9 cellular contexts compared by ENCODE assay signal in the genomic region with DNA sequence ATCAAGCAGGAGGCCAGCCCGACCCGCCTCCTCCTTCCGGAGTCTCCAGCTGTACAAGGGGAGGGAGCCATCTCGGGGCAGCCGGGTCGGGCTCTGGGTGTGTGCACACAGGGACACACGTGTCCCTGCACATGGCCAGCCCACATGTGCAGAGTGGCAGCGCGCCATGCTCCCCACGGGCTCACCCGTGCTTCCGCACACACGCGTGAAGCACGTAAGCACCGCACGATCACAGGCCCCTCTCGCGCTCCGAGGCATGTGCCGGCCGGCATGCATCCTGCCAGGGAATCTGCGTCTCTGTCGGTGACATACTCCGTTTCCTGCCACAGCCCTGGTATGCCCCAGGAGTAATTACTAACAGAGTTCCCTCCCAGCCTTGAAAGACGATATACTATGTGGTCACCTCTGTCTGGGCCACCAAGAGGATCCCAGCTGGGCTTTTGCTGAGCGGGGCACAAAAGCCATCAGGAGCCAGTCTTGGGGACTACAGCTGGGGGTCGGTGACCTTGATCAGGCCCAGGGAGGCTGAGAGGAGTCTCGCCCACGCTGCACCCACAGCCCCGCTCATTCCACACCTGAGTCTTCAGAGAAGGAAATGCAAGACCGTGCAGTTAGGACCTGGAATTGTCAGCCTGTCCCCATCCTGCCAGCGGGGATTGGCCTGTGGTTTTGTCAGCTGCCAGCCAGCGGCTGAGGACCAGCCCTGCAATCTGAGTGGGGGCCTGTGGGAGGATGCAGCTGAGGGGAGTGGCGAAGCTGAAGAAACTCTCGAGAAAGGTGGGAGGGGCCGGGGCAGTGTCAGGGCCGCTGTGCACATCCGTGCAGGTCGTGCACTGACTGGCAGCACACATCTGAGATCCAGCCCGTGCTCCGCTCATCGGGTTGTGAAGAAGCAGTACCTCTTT. TPM values are rescaled to one million over a fixed set of nuclear protein-coding genes. Genes with fewer than 3 reads are reported as not detected.
DNase-seq lines count a peak whose midpoint lies in the region; ATAC-seq, FAIRE-seq and TF ChIP-seq lines count a peak whose summit lies in the region.
"Had no signal": no experiment of that assay in that cellular context is flagged by ENCODE, and none has a peak within 500 bp of the region (broad histone marks: within the 10 kb centered on the region; RNA-seq: fewer than 3 reads in every experiment).

No MANE protein-coding gene starts in this region.

- no peak for TF ChIP-seq RAD21 in K562 (CRISPR knock-in tag; conservative IDR thresholded peaks at IDR 0.05 in 1 of 2, IDR thresholded peaks at IDR 0.05 in 1 of 2)

- CTCF ChIA-PET in K562 (lab: Yijun Ruan, JAX; ENCODE audit: low intra/inter-chr PET ratio), result no interaction called here

- H3K36me3 ChIP-seq in HUES48 (ENCODE audit: control insufficient read depth, insufficient read depth, low read length), result no peaks in the 10 kb centered on the region
- H3K36me3 ChIP-seq in K562 (ENCODE audit: control insufficient read depth, insufficient read depth, low read length), result no peaks in the 10 kb centered on the region
- no peaks in the 10 kb centered on the region for H3K36me3 ChIP-seq in mesodermal cell (ENCODE audit: control insufficient read depth, insufficient read depth, low read length)
- no peaks in the 10 kb centered on the region for H3K36me3 ChIP-seq in vagina
- no peaks in the 10 kb centered on the region for H3K36me3 ChIP-seq in HAP-1 (replicated peaks)

- H2AFZ ChIP-seq in K562 (ENCODE audit: low read depth, low read length), result no peak overlapping the region

- H3K27me3 ChIP-seq in HUES48 (ENCODE audit: control insufficient read depth, insufficient read depth, low read length) (no peaks in the 10 kb centered on the region), K562 (ENCODE audit: control insufficient read depth in 2 of 2, insufficient read depth in 2 of 2, low read length in 2 of 2) (peaks cover 2 to 52% of the 10 kb centered on the region in 2 experiments; a peak in 2 of 5 replicates), vagina (no peaks in the 10 kb centered on the region), HAP-1 (ENCODE audit: low read depth) (no peaks in the 10 kb centered on the region)

- H4K20me1 ChIP-seq in K562 (replicated peaks; ENCODE audit: control insufficient read depth, insufficient read depth, low read length), result no peaks in the 10 kb centered on the region

- POLR2A ChIA-PET in K562 (lab: Yijun Ruan, JAX), result interaction anchor here (0.6 to 1.6 kb wide), 3 partner anchors 10 to 12 kb away, joined by 3 to 8 read pairs (median 3); no protein-coding TSS in a partner anchor

- TF ChIP-seq POLR2A in K562 (conservative IDR thresholded peaks at IDR 0.05) (no peak), vagina (IDR thresholded peaks at IDR 0.05) (no peak)

- in situ Hi-C loops in GM13976 (cut with MboI; ENCODE audit: low sequenced_read_pairs, unreplicated experiment), result no loop called here
- in situ Hi-C loops in K562 (cut with MboI), result no loop called here
- in situ Hi-C loops in HAP-1 (cut with MboI; ENCODE audit: low sequenced_read_pairs), result no loop called here

- DNase-seq in GM13976 (ENCODE audit: low spot score) (peak; percentile 62), T-helper 9 cell (peak; percentile 76), K562 (ENCODE audit: extremely low read depth in 1 of 4, low spot score in 3 of 4) (peak in 3 of 4 experiments; percentile 38 to 67 (median 62)), vagina (ENCODE audit: extremely low spot score in 2 of 2) (no peak), HAP-1 (ENCODE audit: low spot score in 2 of 2) (no peak)

- no peaks in the 10 kb centered on the region for H3K9me1 ChIP-seq in K562 (ENCODE audit: control insufficient read depth, insufficient read depth, low read length)

- no peak for TF ChIP-seq EP300 in K562 (IDR thresholded peaks at IDR 0.05; ENCODE audit: low read length)

- BruUV-seq in K562 (replicated peaks; lab: Mats Ljungman, UMichigan), result no TSS peak

- intact Hi-C loops in K562 (cut with micrococcal nuclease), result no loop called here
- intact Hi-C loops in vagina (cut with DNase I), result no loop called here

- H3K9ac ChIP-seq in HUES48 (ENCODE audit: low read depth, low read length) (no peak overlapping the region), K562 (ENCODE audit: insufficient read depth in 1 of 2, low read depth in 2 of 2, low read length in 2 of 2) (peak overlapping the region in 1 of 2 experiments; percentile 68; a peak in 2 of 4 replicates)

- peak; percentile 12 for ATAC-seq in K562
- no peak for ATAC-seq in GM19452 (IDR thresholded peaks at IDR 0.05; ENCODE audit: unreplicated experiment)

- no peaks in the 10 kb centered on the region for H3K9me3 ChIP-seq in HUES48 (ENCODE audit: control insufficient read depth, insufficient read depth, low read length)
- no peaks in the 10 kb centered on the region for H3K9me3 ChIP-seq in K562 (replicated peaks; ENCODE audit: control insufficient read depth, insufficient read depth, low read depth, low read length)
- H3K9me3 ChIP-seq in mesodermal cell (ENCODE audit: control insufficient read depth, low read length), result no peaks in the 10 kb centered on the region
- H3K9me3 ChIP-seq in vagina, result no peaks in the 10 kb centered on the region
- no peaks in the 10 kb centered on the region for H3K9me3 ChIP-seq in HAP-1

- no peak overlapping the region for H3K4me2 ChIP-seq in K562 (ENCODE audit: insufficient read depth, low read length)

- no peaks in the 10 kb centered on the region; the same call in 1 of the 2 replicates for H3K4me1 ChIP-seq in HUES48 (ENCODE audit: control insufficient read depth, insufficient read depth, low read length)
- H3K4me1 ChIP-seq in K562 (replicated peaks in 1 of 2; ENCODE audit: control insufficient read depth in 2 of 2, insufficient read depth in 2 of 2, low read length in 2 of 2), result peaks cover 4 to 70% of the 10 kb centered on the region in 2 experiments; a peak in 4 of 5 replicates
- H3K4me1 ChIP-seq in mesodermal cell (ENCODE audit: control insufficient read depth, insufficient read depth, low read length, poor library complexity, severe bottlenecking), result peaks cover 31% of the 10 kb centered on the region
- peaks cover 55% of the 10 kb centered on the region for H3K4me1 ChIP-seq in vagina
- no peaks in the 10 kb centered on the region for H3K4me1 ChIP-seq in HAP-1

- H3K4me3 ChIP-seq in HUES48 (ENCODE audit: low read depth, low read length), result no peak overlapping the region
- H3K4me3 ChIP-seq in K562, result no peak overlapping the region
- no peak overlapping the region for H3K4me3 ChIP-seq in mesodermal cell (ENCODE audit: extremely low read depth, insufficient read depth, low read length, poor library complexity, severe bottlenecking)
- no peak overlapping the region for H3K4me3 ChIP-seq in vagina
- H3K4me3 ChIP-seq in HAP-1, result no peak overlapping the region
- H3K4me3 ChIP-seq: SK-N-MC had no signal

- TF ChIP-seq CTCF in GM13976 (IDR thresholded peaks at IDR 0.05; ENCODE audit: borderline replicate concordance, control extremely low read depth, extremely low read depth, insufficient read depth, missing control alignments), result no peak
- no peak for TF ChIP-seq CTCF in K562 (IDR thresholded peaks at IDR 0.05 in 2 of 3, conservative IDR thresholded peaks at IDR 0.05 in 1 of 3; ENCODE audit: insufficient read depth in 2 of 3, low read depth in 1 of 3, low read length in 3 of 3)
- TF ChIP-seq CTCF in vagina (IDR thresholded peaks at IDR 0.05), result no peak

- peak overlapping the region; percentile 12 for H3K27ac ChIP-seq in HUES48 (ENCODE audit: low read depth, low read length)
- H3K27ac ChIP-seq in K562 (ENCODE audit: extremely low read depth, low read depth, low read length), result no peak overlapping the region
- peak overlapping the region; percentile 49 for H3K27ac ChIP-seq in mesodermal cell (ENCODE audit: low read depth, low read length, severe bottlenecking)
- H3K27ac ChIP-seq in vagina, result peak overlapping the region; percentile 44
- H3K27ac ChIP-seq: SK-N-MC had no signal

- H3K79me2 ChIP-seq in K562 (ENCODE audit: control insufficient read depth, insufficient read depth, low read length), result no peaks in the 10 kb centered on the region

- FAIRE-seq in K562 (lab: Jason Lieb, UNC), result no peak

- 36% methylated on average over 40 of the region's 43 CpGs for WGBS in K562 (ENCODE audit: insufficient coverage, low coverage, missing lambda C conversion rate)
- WGBS in mesodermal cell (ENCODE audit: insufficient coverage in 2 of 2), 2 experiments, result 86 to 87% methylated on average over 42 to 43 of the region's 43 CpGs

RNA-seq across cellular contexts. Expression of gene LFNG, which starts 11.0 kb away (rescaled TPM):
- total RNA-seq in K562 (2011; cell fraction: chromatin; rRNA removed; ENCODE audit: low replicate concordance), result 0.76 and 4.3 TPM in 2 replicates
- 3.6 and 4.7 TPM in 2 replicates for total RNA-seq in K562 (2011; cell fraction: nucleolus; rRNA removed)
- total RNA-seq in K562 (2011; cell fraction: nucleoplasm; rRNA removed), result 2.0 and 2.1 TPM in 2 replicates
- total RNA-seq in K562 (2014; rRNA removed), result 0.49 and 0.73 TPM in 2 replicates
- 0.18 and 0.22 TPM in 2 replicates for total RNA-seq in K562 (2014; rRNA removed; fragmentation: Illumina TruSeq; extraction: Trizol)
- total RNA-seq in K562 (2015; rRNA removed; fragmentation: Illumina TruSeq; extraction: Trizol), result 0.25 and 0.30 TPM in 2 replicates
- total RNA-seq in K562 (2021), result 0.81 and 0.89 TPM in 2 replicates
- polyA plus RNA-seq in K562 (2011; rRNA removed), result 0.86 and 1.2 TPM in 2 replicates
- polyA plus RNA-seq in K562 (2011; cell fraction: cytosol; rRNA removed), result 1.4 and 2.5 TPM in 2 replicates
- polyA plus RNA-seq in K562 (2011; cell fraction: nucleus; rRNA removed), result 4.7 and 6.5 TPM in 2 replicates
- 0.43 and 0.47 TPM in 2 replicates for polyA plus RNA-seq in K562 (2012)
- polyA plus RNA-seq in K562 (2014; fragmentation: Illumina TruSeq; extraction: Trizol), result 0.24 and 0.39 TPM in 2 replicates
- polyA plus RNA-seq in K562 (2014; fragmentation: Nextera tagmentation; extraction: Ambion mirVana), result under 1 TPM in 1 of 2 experiments, not detected in 1; 0.03 TPM
- 0.25 and 0.28 TPM in 2 replicates for polyA plus RNA-seq in K562 (2014; rRNA removed)
- polyA minus RNA-seq in K562 (2011; rRNA and poly(A)+ RNA removed), result 0.45 and 0.49 TPM in 2 replicates
- polyA minus RNA-seq in K562 (2011; cell fraction: cytosol; rRNA and poly(A)+ RNA removed), result 0.91 and 1.0 TPM in 2 replicates
- polyA minus RNA-seq in K562 (2011; cell fraction: nucleus; rRNA and poly(A)+ RNA removed), result 3.6 and 3.8 TPM in 2 replicates
- polyA plus RNA-seq in mesodermal cell (2013, experiment 1 of 2), result 20.5 TPM
- 13.8 TPM for polyA plus RNA-seq in mesodermal cell (2013, experiment 2 of 2)
- total RNA-seq in vagina, result 36.8 TPM

RNA-seq across cellular contexts. Expression of gene GRIFIN, which starts 32.4 kb away (rescaled TPM):
- total RNA-seq in K562 (2011; cell fraction: chromatin; rRNA removed; ENCODE audit: low replicate concordance), result not detected in 2 replicates
- total RNA-seq in K562 (2011; cell fraction: nucleolus; rRNA removed), result not detected in 2 replicates
- not detected in 2 replicates for total RNA-seq in K562 (2011; cell fraction: nucleoplasm; rRNA removed)
- total RNA-seq in K562 (2014; rRNA removed), result not detected in 2 replicates
- total RNA-seq in K562 (2014; rRNA removed; fragmentation: Illumina TruSeq; extraction: Trizol), result not detected in 2 replicates
- not detected in 2 replicates for total RNA-seq in K562 (2015; rRNA removed; fragmentation: Illumina TruSeq; extraction: Trizol)
- total RNA-seq in K562 (2021), result not detected in 2 replicates
- polyA plus RNA-seq in K562 (2011; rRNA removed), result not detected in 2 replicates
- polyA plus RNA-seq in K562 (2011; cell fraction: cytosol; rRNA removed), result not detected in 2 replicates
- not detected in 2 replicates for polyA plus RNA-seq in K562 (2011; cell fraction: nucleus; rRNA removed)
- polyA plus RNA-seq in K562 (2012), result not detected in 2 replicates
- not detected in 2 replicates for polyA plus RNA-seq in K562 (2014; fragmentation: Illumina TruSeq; extraction: Trizol)
- not detected for polyA plus RNA-seq in K562 (2014; fragmentation: Nextera tagmentation; extraction: Ambion mirVana)
- polyA plus RNA-seq in K562 (2014; rRNA removed), result not detected in 2 replicates
- polyA minus RNA-seq in K562 (2011; rRNA and poly(A)+ RNA removed), result not detected in 2 replicates
- not detected in 2 replicates for polyA minus RNA-seq in K562 (2011; cell fraction: cytosol; rRNA and poly(A)+ RNA removed)
- not detected in 2 replicates for polyA minus RNA-seq in K562 (2011; cell fraction: nucleus; rRNA and poly(A)+ RNA removed)
- not detected for polyA plus RNA-seq in mesodermal cell (2013, experiment 1 of 2)
- not detected for polyA plus RNA-seq in mesodermal cell (2013, experiment 2 of 2)
- not detected for total RNA-seq in vagina

RNA-seq across cellular contexts. Expression of gene BRAT1, which starts 46.7 kb away (rescaled TPM):
- total RNA-seq in K562 (2011; cell fraction: chromatin; rRNA removed; ENCODE audit: low replicate concordance), result 18.7 and 76.7 TPM in 2 replicates
- 75.9 and 80.0 TPM in 2 replicates for total RNA-seq in K562 (2011; cell fraction: nucleolus; rRNA removed)
- 35.8 and 37.1 TPM in 2 replicates for total RNA-seq in K562 (2011; cell fraction: nucleoplasm; rRNA removed)
- total RNA-seq in K562 (2014; rRNA removed) (48.2 and 53.8 TPM in 2 replicates), K562 (2014; rRNA removed; fragmentation: Illumina TruSeq; extraction: Trizol) (1.9 and 3.7 TPM in 2 replicates), K562 (2015; rRNA removed; fragmentation: Illumina TruSeq; extraction: Trizol) (14.6 and 17.4 TPM in 2 replicates), K562 (2021) (49.6 and 49.8 TPM in 2 replicates), vagina (66.0 TPM)
- polyA plus RNA-seq in K562 (2011; rRNA removed) (10.5 and 23.7 TPM in 2 replicates), K562 (2014; fragmentation: Illumina TruSeq; extraction: Trizol) (5.8 and 20.3 TPM in 2 replicates), K562 (2014; fragmentation: Nextera tagmentation; extraction: Ambion mirVana) (under 1 TPM; 0.13 to 0.31 TPM), K562 (2014; rRNA removed) (35.3 and 39.1 TPM in 2 replicates)
- 14.1 and 48.2 TPM in 2 replicates for polyA plus RNA-seq in K562 (2011; cell fraction: cytosol; rRNA removed)
- polyA plus RNA-seq in K562 (2011; cell fraction: nucleus; rRNA removed), result 84.7 and 142 TPM in 2 replicates
- 37.7 and 38.8 TPM in 2 replicates for polyA plus RNA-seq in K562 (2012)
- polyA minus RNA-seq in K562 (2011; rRNA and poly(A)+ RNA removed), result 3.2 and 7.4 TPM in 2 replicates
- 27.3 and 27.9 TPM in 2 replicates for polyA minus RNA-seq in K562 (2011; cell fraction: cytosol; rRNA and poly(A)+ RNA removed)
- 22.2 and 25.0 TPM in 2 replicates for polyA minus RNA-seq in K562 (2011; cell fraction: nucleus; rRNA and poly(A)+ RNA removed)
- 30.2 TPM for polyA plus RNA-seq in mesodermal cell (2013, experiment 1 of 2)
- polyA plus RNA-seq in mesodermal cell (2013, experiment 2 of 2), result 23.1 TPM

RNA-seq across cellular contexts. Expression of gene IQCE, which starts 50.2 kb away (rescaled TPM):
- 26.8 and 52.1 TPM in 2 replicates for total RNA-seq in K562 (2011; cell fraction: chromatin; rRNA removed; ENCODE audit: low replicate concordance)
- total RNA-seq in K562 (2011; cell fraction: nucleolus; rRNA removed), result 20.3 and 21.5 TPM in 2 replicates
- total RNA-seq in K562 (2011; cell fraction: nucleoplasm; rRNA removed), result 22.9 and 30.8 TPM in 2 replicates
- total RNA-seq in K562 (2014; rRNA removed) (7.2 and 8.5 TPM in 2 replicates), K562 (2014; rRNA removed; fragmentation: Illumina TruSeq; extraction: Trizol) (1.7 and 3.5 TPM in 2 replicates), K562 (2015; rRNA removed; fragmentation: Illumina TruSeq; extraction: Trizol) (3.7 and 4.2 TPM in 2 replicates), K562 (2021) (7.8 and 8.7 TPM in 2 replicates), vagina (5.2 TPM)
- polyA plus RNA-seq in K562 (2011; rRNA removed) (3.2 and 5.0 TPM in 2 replicates), K562 (2014; fragmentation: Illumina TruSeq; extraction: Trizol) (4.4 and 6.5 TPM in 2 replicates), K562 (2014; fragmentation: Nextera tagmentation; extraction: Ambion mirVana) (under 1 TPM; 0.18 to 0.28 TPM), K562 (2014; rRNA removed) (5.1 and 6.1 TPM in 2 replicates)
- polyA plus RNA-seq in K562 (2011; cell fraction: cytosol; rRNA removed), result 2.3 and 3.0 TPM in 2 replicates
- polyA plus RNA-seq in K562 (2011; cell fraction: nucleus; rRNA removed), result 12.8 and 18.1 TPM in 2 replicates
- 5.3 and 7.0 TPM in 2 replicates for polyA plus RNA-seq in K562 (2012)
- polyA minus RNA-seq in K562 (2011; rRNA and poly(A)+ RNA removed), result 3.7 and 4.7 TPM in 2 replicates
- 3.9 and 4.8 TPM in 2 replicates for polyA minus RNA-seq in K562 (2011; cell fraction: cytosol; rRNA and poly(A)+ RNA removed)
- polyA minus RNA-seq in K562 (2011; cell fraction: nucleus; rRNA and poly(A)+ RNA removed), result 5.5 and 5.9 TPM in 2 replicates
- polyA plus RNA-seq in mesodermal cell (2013, experiment 1 of 2), result 9.3 TPM
- polyA plus RNA-seq in mesodermal cell (2013, experiment 2 of 2), result 9.6 TPM

Comparison
In these comparisons a context has a peak if more than half of its experiments do, and no peak if none do; other contexts are left out.
1. DNase-seq: peak in GM13976 (single experiment), T-helper 9 cell (single experiment) and K562 (3 of 4); none in vagina (0 of 2) and HAP-1 (0 of 2).